In the genomic region with DNA sequence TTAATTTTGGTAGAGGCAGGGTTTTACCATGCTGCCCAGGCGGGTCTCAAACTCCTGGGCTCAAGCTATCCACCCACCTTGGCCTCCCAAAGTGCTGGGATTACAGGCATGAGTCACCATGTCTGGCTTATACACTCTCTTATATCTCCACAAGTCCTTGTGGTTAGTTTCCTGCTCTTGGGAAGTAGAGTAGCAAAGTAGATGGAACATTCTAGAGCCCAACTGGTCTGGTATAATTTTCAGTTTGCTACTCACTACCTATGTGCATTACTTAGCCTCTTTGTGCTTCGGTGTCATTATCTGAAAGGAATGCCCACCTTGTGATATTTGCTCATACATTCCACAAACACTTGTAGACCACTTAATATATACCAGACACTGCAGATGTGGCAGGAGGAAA, we compare ENCODE assay signal across 19 cellular contexts.
DNase-seq lines count a peak whose midpoint lies in the region; ATAC-seq, FAIRE-seq and TF ChIP-seq lines count a peak whose summit lies in the region.
"Had no signal": no experiment of that assay in that cellular context is flagged by ENCODE, and none has a peak within 500 bp of the region (broad histone marks: within the 10 kb centered on the region; RNA-seq: fewer than 3 reads in every experiment).

No MANE protein-coding gene starts in this region.

- DNase-seq in EL (peak; percentile 57), MG63 (peak; percentile 54), K562 (ENCODE audit: extremely low read depth in 1 of 4, low spot score in 3 of 4) (no peak), left lung (no peak)
- no peak for DNase-seq in activated effector memory CD4-positive, alpha-beta T cell treated with Interleukin-2 at 50 U/mL for 16 hours
- no peak for DNase-seq in activated CD4-positive, alpha-beta T cell treated with anti-CD3 and anti-CD28 coated beads, Interleukin-2, amount 50 U/mL, for 1 hour
- DNase-seq: activated CD4-positive, alpha-beta T cell treated with anti-CD3 and anti-CD28 coated beads, Interleukin-2, amount 50 U/mL, for 48 hours; activated naive CD4-positive, alpha-beta T cell treated with anti-CD3 and anti-CD28 coated beads for 36 hours; AML-193; NCI-H1105; pancreas; stimulated activated CD4-positive, alpha-beta T cell treated with anti-CD3 and anti-CD28 coated beads, Interleukin-2, amount 100 ng/mL, for 24 hours; stimulated activated naive CD8-positive, alpha-beta T cell treated with anti-CD3 and anti-CD28 coated beads, Interleukin-15, amount 100 ng/mL, for 72 hours had no signal

- H3K9ac ChIP-seq in K562 (ENCODE audit: insufficient read depth in 1 of 2, low read depth in 2 of 2, low read length in 2 of 2): no peak overlapping the region

- in situ Hi-C loops in K562 (cut with MboI): no loop called here

- CTCF ChIA-PET in K562 (lab: Yijun Ruan, JAX; ENCODE audit: low intra/inter-chr PET ratio): no interaction called here

- no peak overlapping the region for H3K27ac ChIP-seq in K562 (ENCODE audit: extremely low read depth, low read depth, low read length)
- H3K27ac ChIP-seq in left lung: no peak overlapping the region
- H3K27ac ChIP-seq: body of pancreas, pancreas, sigmoid colon had no signal

- TF ChIP-seq CTCF in K562 (IDR thresholded peaks at IDR 0.05 in 2 of 3, conservative IDR thresholded peaks at IDR 0.05 in 1 of 3; ENCODE audit: insufficient read depth in 2 of 3, low read depth in 1 of 3, low read length in 3 of 3) (no peak), left lung (IDR thresholded peaks at IDR 0.05) (no peak)

- no peak for TF ChIP-seq EP300 in K562 (IDR thresholded peaks at IDR 0.05; ENCODE audit: low read length)

- intact Hi-C loops in K562 (cut with micrococcal nuclease): no loop called here
- intact Hi-C loops in left lung (cut with DNase I): no loop called here

- H3K4me1 ChIP-seq in K562 (replicated peaks in 1 of 2; ENCODE audit: control insufficient read depth in 2 of 2, insufficient read depth in 2 of 2, low read length in 2 of 2) (peaks cover 0 to 12% of the 10 kb centered on the region in 2 experiments; a peak in 4 of 5 replicates), left lung (peaks cover 2 to 11% of the 10 kb centered on the region in 2 donors)
- H3K4me1 ChIP-seq: pancreas had no signal

- no peak overlapping the region for H2AFZ ChIP-seq in K562 (ENCODE audit: low read depth, low read length)

- POLR2A ChIA-PET in K562 (lab: Yijun Ruan, JAX): interaction anchor here (0.6 to 1.5 kb wide), 5 partner anchors 11 to 588 kb away, joined by 3 to 6 read pairs (median 3); no protein-coding TSS in a partner anchor

- H3K36me3 ChIP-seq in MG63 (peaks cover 48% of the 10 kb centered on the region), K562 (ENCODE audit: control insufficient read depth, insufficient read depth, low read length) (no peaks in the 10 kb centered on the region), left lung (no peaks in the 10 kb centered on the region)
- H3K36me3 ChIP-seq: pancreas, sigmoid colon had no signal

- no peak overlapping the region for H3K4me2 ChIP-seq in K562 (ENCODE audit: insufficient read depth, low read length)

- H4K20me1 ChIP-seq in K562 (replicated peaks; ENCODE audit: control insufficient read depth, insufficient read depth, low read length): peaks cover 26% of the 10 kb centered on the region

- ATAC-seq in K562: no peak
- ATAC-seq in left lung: peak; percentile 70
- ATAC-seq in GM21528 (IDR thresholded peaks at IDR 0.05; ENCODE audit: low FRiP score, unreplicated experiment): no peak
- ATAC-seq in GM21515 (IDR thresholded peaks at IDR 0.05; ENCODE audit: unreplicated experiment): no peak
- ATAC-seq: body of pancreas; HCT116; stimulated activated naive CD8-positive, alpha-beta T cell treated with anti-CD3 and anti-CD28 coated beads, Interleukin-15, amount 100 ng/mL, for 72 hours had no signal

- WGBS in K562 (ENCODE audit: insufficient coverage, low coverage, missing lambda C conversion rate): 18% methylated on average over 2 of the region's 2 CpGs

- TF ChIP-seq RAD21 in K562 (CRISPR knock-in tag; conservative IDR thresholded peaks at IDR 0.05 in 1 of 2, IDR thresholded peaks at IDR 0.05 in 1 of 2): no peak

- H3K9me1 ChIP-seq in K562 (ENCODE audit: control insufficient read depth, insufficient read depth, low read length): no peaks in the 10 kb centered on the region

- no peak for TF ChIP-seq POLR2A in K562 (conservative IDR thresholded peaks at IDR 0.05)

- no peak for FAIRE-seq in K562 (lab: Jason Lieb, UNC)
- FAIRE-seq: pancreas had no signal

- H3K79me2 ChIP-seq in K562 (ENCODE audit: control insufficient read depth, insufficient read depth, low read length): no peaks in the 10 kb centered on the region

- H3K27me3 ChIP-seq in MG63 (no peaks in the 10 kb centered on the region), K562 (ENCODE audit: control insufficient read depth in 2 of 2, insufficient read depth in 2 of 2, low read length in 2 of 2) (peaks cover 2 to 16% of the 10 kb centered on the region in 2 experiments; a peak in 4 of 5 replicates), left lung (no peaks in the 10 kb centered on the region)
- H3K27me3 ChIP-seq: body of pancreas, pancreas, sigmoid colon had no signal

- H3K4me3 ChIP-seq in MG63 (no peak overlapping the region), K562 (no peak overlapping the region), left lung (no peak overlapping the region)
- H3K4me3 ChIP-seq: body of pancreas, lung, pancreas, sigmoid colon had no signal

- H3K9me3 ChIP-seq in MG63: no peaks in the 10 kb centered on the region
- H3K9me3 ChIP-seq in K562 (replicated peaks; ENCODE audit: control insufficient read depth, insufficient read depth, low read depth, low read length): no peaks in the 10 kb centered on the region
- H3K9me3 ChIP-seq in left lung: no peaks in the 10 kb centered on the region
- H3K9me3 ChIP-seq: body of pancreas, pancreas, sigmoid colon had no signal

- BruUV-seq in K562 (replicated peaks; lab: Mats Ljungman, UMichigan): no TSS peak

TF ChIP-seq in K562, 482 proteins besides CTCF, POLR2A, EP300 and RAD21:
- TF ChIP-seq, protein P1, sequence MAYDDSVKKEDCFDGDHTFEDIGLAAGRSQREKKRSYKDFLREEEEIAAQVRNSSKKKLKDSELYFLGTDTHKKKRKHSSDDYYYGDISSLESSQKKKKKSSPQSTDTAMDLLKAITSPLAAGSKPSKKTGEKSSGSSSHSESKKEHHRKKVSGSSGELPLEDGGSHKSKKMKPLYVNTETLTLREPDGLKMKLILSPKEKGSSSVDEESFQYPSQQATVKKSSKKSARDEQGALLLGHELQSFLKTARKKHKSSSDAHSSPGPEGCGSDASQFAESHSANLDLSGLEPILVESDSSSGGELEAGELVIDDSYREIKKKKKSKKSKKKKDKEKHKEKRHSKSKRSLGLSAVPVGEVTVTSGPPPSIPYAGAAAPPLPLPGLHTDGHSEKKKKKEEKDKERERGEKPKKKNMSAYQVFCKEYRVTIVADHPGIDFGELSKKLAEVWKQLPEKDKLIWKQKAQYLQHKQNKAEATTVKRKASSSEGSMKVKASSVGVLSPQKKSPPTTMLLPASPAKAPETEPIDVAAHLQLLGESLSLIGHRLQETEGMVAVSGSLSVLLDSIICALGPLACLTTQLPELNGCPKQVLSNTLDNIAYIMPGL (CRISPR knock-in tag; IDR thresholded peaks at IDR 0.05): no peak
- TF ChIP-seq FOSL1 (tag; conservative IDR thresholded peaks at IDR 0.05) (peak; percentile 77), ATF3 (IDR thresholded peaks at IDR 0.05) (peak; percentile 66), ATF3 (CRISPR knock-in tag; conservative IDR thresholded peaks at IDR 0.05) (no peak), SIRT6 (IDR thresholded peaks at IDR 0.05; ENCODE audit: low read depth, low read length) (no peak), KDM2B (CRISPR knock-in tag; IDR thresholded peaks at IDR 0.05) (no peak), JUND (IDR thresholded peaks at IDR 0.05; ENCODE audit: borderline replicate concordance, low read depth, low read length) (peak; percentile 57; the same call in 1 of the 2 replicates), JUND (tag; IDR thresholded peaks at IDR 0.05; ENCODE audit: borderline replicate concordance, low read depth, low read length) (peak; percentile 71)

Comparison
In these comparisons a context has a peak if more than half of its experiments do, and no peak if none do; other contexts are left out.
1. DNase-seq: peak in EL (single experiment) and MG63 (single experiment); none in K562 (0 of 4), left lung (0 of 2), activated effector memory CD4-positive, alpha-beta T cell treated with Interleukin-2 at 50 U/mL for 16 hours (single experiment) and activated CD4-positive, alpha-beta T cell treated with anti-CD3 and anti-CD28 coated beads, Interleukin-2, amount 50 U/mL, for 1 hour (single experiment).